16 cellular contexts compared by ENCODE assay signal in the genomic region with DNA sequence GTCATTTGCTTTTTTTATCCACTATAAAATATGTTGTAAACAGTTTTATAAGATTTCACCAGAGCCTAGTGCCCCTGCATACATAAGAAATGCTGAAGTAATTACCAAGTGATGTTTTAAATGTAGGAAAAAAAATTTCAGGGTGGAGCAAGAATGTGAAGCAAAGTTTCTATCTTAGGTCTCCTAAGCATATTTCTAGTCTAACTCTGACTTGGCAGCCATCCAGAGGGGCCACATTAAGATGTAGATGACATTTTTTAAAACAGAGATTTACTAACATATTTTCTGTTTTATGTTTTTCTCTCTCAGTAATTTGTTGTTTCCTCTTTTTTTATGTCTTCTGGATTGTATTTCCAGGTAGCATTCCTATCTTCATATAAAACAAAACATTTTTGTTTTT.
"Had no signal": no experiment of that assay in that cellular context is flagged by ENCODE, and none has a peak within 500 bp of the region (broad histone marks: within the 10 kb centered on the region; RNA-seq: fewer than 3 reads in every experiment).

No MANE protein-coding gene starts in this region.

- H3K4me1 ChIP-seq: thyroid gland had no signal

- DNase-seq: activated CD4-positive, alpha-beta memory T cell treated with anti-CD3 and anti-CD28 coated beads, Interleukin-2, amount 10 ng/mL, durations not matched to agents 7 days and 5 days; activated CD4-positive, alpha-beta T cell treated with anti-CD3 and anti-CD28 coated beads for 36 hours; activated naive CD4-positive, alpha-beta T cell treated with anti-CD3 and anti-CD28 coated beads for 36 hours; activated T-cell treated with anti-CD3 and anti-CD28 coated beads, Interleukin-2, amount 50 U/mL, for 24 hours; anterior cingulate cortex; brain microvascular endothelial cell; effector CD8-positive, alpha-beta T cell; mucosa of descending colon; naive B cell; stimulated activated CD4-positive, alpha-beta T cell treated with anti-CD3 and anti-CD28 coated beads, Interleukin-2, amount 100 ng/mL, for 24 hours; stimulated activated naive CD4-positive, alpha-beta T cell treated with Interleukin-2 at 50 U/mL for 16 hours; T-helper 2 cell; thyroid gland had no signal

- FAIRE-seq: urothelium cell line had no signal

- H3K9me3 ChIP-seq: mucosa of descending colon, thyroid gland had no signal

- H3K27me3 ChIP-seq: brain microvascular endothelial cell, thyroid gland had no signal

- H3K27ac ChIP-seq: brain microvascular endothelial cell, thyroid gland had no signal

- ATAC-seq: activated CD4-positive, alpha-beta T cell treated with anti-CD3 and anti-CD28 coated beads for 36 hours; esophagus mucosa; mucosa of descending colon; WTC11 had no signal

- H3K4me3 ChIP-seq: mucosa of descending colon, thyroid gland had no signal

- H3K36me3 ChIP-seq: brain microvascular endothelial cell, thyroid gland had no signal
